21 cellular contexts compared by ENCODE assay signal in genomic region chr12:127664901-127665300, GRCh38.
"Had no signal": no experiment of that assay in that cellular context is flagged by ENCODE, and none has a peak within 500 bp of the region (broad histone marks: within the 10 kb centered on the region; RNA-seq: fewer than 3 reads in every experiment).

No MANE protein-coding gene starts in this region.

- DNase-seq: cortex of kidney; dorsolateral prefrontal cortex; effector CD8-positive, alpha-beta T cell; left colon; left ventricle myocardium superior; mesenchymal stem cell; midbrain; pancreas; right cardiac atrium; stimulated activated CD4-positive, alpha-beta T cell treated with anti-CD3 and anti-CD28 coated beads, Interleukin-4, amount 100 ng/mL, for 1 hour; stimulated activated CD8-positive, alpha-beta memory T cell treated with anti-CD3 and anti-CD28 coated beads, Interleukin-4, amount 100 ng/mL, for 48 hours; stimulated activated naive CD8-positive, alpha-beta T cell treated with anti-CD3 and anti-CD28 coated beads, Interleukin-15, Interleukin-2, amounts not matched to agents 100 U/mL and 50 U/mL, for 24 hours; tibial artery; upper lobe of left lung; uterus had no signal

- H3K9me3 Mint-ChIP-seq: neural progenitor cell had no signal

- H3K4me1 ChIP-seq: gastroesophageal sphincter, neural progenitor cell, pancreas, tibial artery, upper lobe of left lung, uterus had no signal

- H3K27ac ChIP-seq: gastroesophageal sphincter, neural progenitor cell, pancreas, tibial artery, upper lobe of left lung, uterus had no signal

- H3K4me3 ChIP-seq: dorsolateral prefrontal cortex, gastroesophageal sphincter, lung, neural progenitor cell, pancreas, tibial artery, upper lobe of left lung, uterus had no signal

- H3K4me2 ChIP-seq: neural progenitor cell had no signal

- H3K27me3 ChIP-seq: neural progenitor cell, tibial artery, upper lobe of left lung, uterus had no signal

- H3K9ac ChIP-seq: neural progenitor cell had no signal

- H3K36me3 ChIP-seq: gastroesophageal sphincter, neural progenitor cell, pancreas, tibial artery, upper lobe of left lung, uterus had no signal

- H3K4me1 Mint-ChIP-seq: neural progenitor cell; stimulated activated effector memory CD8-positive, alpha-beta T cell treated with anti-CD3 and anti-CD28 coated beads, Interleukin-12 subunit alpha, Interleukin-12 subunit beta, amount 100 ng/mL, for 72 hours had no signal

- H3K36me3 Mint-ChIP-seq: natural killer cell treated with Interleukin-12 subunit alpha and Interleukin-12 subunit beta and Interleukin-15 and Interleukin-18, amount 100 ng/mL, for 72 hours; neural progenitor cell; stimulated activated effector memory CD8-positive, alpha-beta T cell treated with anti-CD3 and anti-CD28 coated beads, Interleukin-12 subunit alpha, Interleukin-12 subunit beta, amount 100 ng/mL, for 72 hours had no signal

- H3K27ac Mint-ChIP-seq: natural killer cell treated with Interleukin-12 subunit alpha and Interleukin-12 subunit beta and Interleukin-15 and Interleukin-18, amount 100 ng/mL, for 72 hours; neural progenitor cell; progenitor cell of endocrine pancreas; stimulated activated effector memory CD8-positive, alpha-beta T cell treated with anti-CD3 and anti-CD28 coated beads, Interleukin-12 subunit alpha, Interleukin-12 subunit beta, amount 100 ng/mL, for 72 hours had no signal

- H2AFZ ChIP-seq: neural progenitor cell had no signal

- H3K9me3 ChIP-seq: gastroesophageal sphincter, pancreas, tibial artery, upper lobe of left lung, uterus had no signal

- H3K4me3 Mint-ChIP-seq: natural killer cell treated with Interleukin-12 subunit alpha and Interleukin-12 subunit beta and Interleukin-15 and Interleukin-18, amount 100 ng/mL, for 72 hours; neural progenitor cell; stimulated activated effector memory CD8-positive, alpha-beta T cell treated with anti-CD3 and anti-CD28 coated beads, Interleukin-12 subunit alpha, Interleukin-12 subunit beta, amount 100 ng/mL, for 72 hours had no signal

- ATAC-seq: gastroesophageal sphincter; left colon; left ventricle myocardium superior; natural killer cell treated with Interleukin-12 subunit alpha and Interleukin-12 subunit beta and Interleukin-15 and Interleukin-18, amount 100 ng/mL, for 72 hours; pancreas; right cardiac atrium; stimulated activated effector memory CD8-positive, alpha-beta T cell treated with anti-CD3 and anti-CD28 coated beads, Interleukin-12 subunit alpha, Interleukin-12 subunit beta, amount 100 ng/mL, for 72 hours; stimulated activated naive CD8-positive, alpha-beta T cell treated with anti-CD3 and anti-CD28 coated beads, Interleukin-15, Interleukin-2, amounts not matched to agents 100 U/mL and 50 U/mL, for 24 hours had no signal
